Comparison of ENCODE assay signal across 9 cellular contexts in the genomic region with DNA sequence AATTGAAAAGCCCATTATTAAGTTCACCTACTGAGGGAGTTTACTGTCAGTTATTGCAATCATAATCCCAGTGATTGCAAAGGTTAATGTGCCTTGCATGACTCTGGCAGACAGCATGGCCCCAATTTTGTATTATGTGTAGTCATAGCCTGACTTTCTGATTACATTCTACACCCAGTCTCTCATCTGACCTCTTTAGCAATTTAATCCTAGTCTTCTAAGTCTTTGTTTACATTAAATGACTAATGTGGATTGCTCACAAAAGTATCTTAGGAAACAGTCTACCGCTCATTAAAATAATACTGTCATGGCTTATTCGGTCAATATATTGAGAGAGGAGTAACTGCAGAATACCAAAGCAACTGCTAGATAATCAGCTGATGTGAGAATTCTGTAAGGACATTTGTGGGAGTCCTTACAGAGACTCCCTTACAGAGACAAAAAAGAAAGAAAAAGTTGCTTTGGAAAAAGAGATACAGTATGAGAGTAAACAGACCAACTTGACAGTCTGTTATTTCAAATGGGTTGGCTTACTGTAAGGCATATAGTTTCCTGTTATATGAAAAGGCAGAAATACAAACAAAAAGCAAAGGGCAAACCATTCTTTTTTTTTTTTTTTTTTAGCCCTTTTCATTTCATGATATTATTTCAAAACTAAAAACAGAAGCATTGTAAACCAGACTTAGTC. TPM values are rescaled to one million over a fixed set of nuclear protein-coding genes. Genes with fewer than 3 reads are reported as not detected.
DNase-seq lines count a peak whose midpoint lies in the region; ATAC-seq and TF ChIP-seq lines count a peak whose summit lies in the region.
"Had no signal": no experiment of that assay in that cellular context is flagged by ENCODE, and none has a peak within 500 bp of the region (broad histone marks: within the 10 kb centered on the region; RNA-seq: fewer than 3 reads in every experiment).

No MANE protein-coding gene starts in this region.

- no peak overlapping the region for H3K4me3 ChIP-seq in BJ (ENCODE audit: low read depth, low read length)

- POLR2A ChIA-PET in BJ (lab: Charles Lee), result no interaction called here

- TF ChIP-seq CTCF in BJ (IDR thresholded peaks at IDR 0.05; ENCODE audit: insufficient read depth, low read depth, low read length), result no peak

- DNase-seq in BJ (ENCODE audit: low read depth) (peak; percentile 59), HPDE6-E6E7 (ENCODE audit: extremely low spot score) (peak; percentile 55), amniotic stem cell (lab: John Stamatoyannopoulos, UW) (peak; percentile 41), left colon (no peak), NCI-H1694 (lab: John Stamatoyannopoulos, UW) (no peak), putamen (ENCODE audit: low spot score) (no peak)
- no peak for DNase-seq in effector CD4-positive, alpha-beta T cell
- DNase-seq: NCI-H524 treated with DMSO at 0.1 percent for 48 hours had no signal

- intact Hi-C loops in left colon (cut with DNase I, micrococcal nuclease), result no loop called here

- H3K36me3 ChIP-seq in BJ (ENCODE audit: control insufficient read depth, insufficient read depth, low read length), result peaks cover 3% of the 10 kb centered on the region

- ATAC-seq in left colon (peak; percentile 64), GM21526 (IDR thresholded peaks at IDR 0.05; ENCODE audit: low FRiP score, unreplicated experiment) (no peak)

- H3K27me3 ChIP-seq in BJ (ENCODE audit: control insufficient read depth, insufficient read depth, low read length), result no peaks in the 10 kb centered on the region

- CTCF ChIA-PET in BJ (lab: Yijun Ruan, JAX), result no interaction called here

RNA-seq across cellular contexts. Expression of gene SMG7, which starts 42.8 kb away (rescaled TPM):
- polyA plus RNA-seq in BJ (2011; rRNA removed), result 26.1 and 30.7 TPM in 2 replicates
- 35.0 and 35.9 TPM in 2 replicates for polyA minus RNA-seq in BJ (2011; rRNA and poly(A)+ RNA removed)
- total RNA-seq in left colon, result 10 to 100 TPM; 53.4 to 56.3 TPM

Comparison
In these comparisons a context has a peak if more than half of its experiments do, and no peak if none do; other contexts are left out.
1. DNase-seq: peak in BJ (single experiment), HPDE6-E6E7 (single experiment) and amniotic stem cell (single experiment); none in left colon (0 of 2), NCI-H1694 (single experiment), putamen (single experiment) and effector CD4-positive, alpha-beta T cell (single experiment).